In the genomic region with DNA sequence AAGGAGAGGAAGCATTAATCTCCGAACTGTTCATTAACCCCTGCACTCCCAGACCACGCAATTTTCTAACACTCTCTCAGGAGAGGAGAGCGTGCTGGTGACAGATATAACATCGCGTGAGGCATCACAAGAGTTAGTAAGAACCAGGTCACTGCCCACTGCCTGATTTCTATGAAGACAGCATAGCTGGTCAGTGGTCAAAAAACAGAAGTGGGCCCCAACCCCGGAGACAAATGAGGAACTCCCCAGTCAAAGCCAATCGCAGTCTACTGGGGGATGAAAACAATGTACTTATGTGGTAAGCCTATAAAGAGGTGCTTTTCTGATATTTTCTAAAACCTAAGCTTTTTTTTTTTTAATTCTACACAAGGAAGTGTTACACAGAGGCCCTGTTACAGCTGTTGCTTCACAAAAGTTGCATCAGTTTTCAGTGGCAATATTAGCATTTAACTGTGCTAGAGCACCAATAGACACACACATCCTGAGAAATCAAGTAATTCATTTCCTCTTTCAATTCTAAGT, we compare ENCODE assay signal across 9 cellular contexts.
DNase-seq lines count a peak whose midpoint lies in the region; ATAC-seq and TF ChIP-seq lines count a peak whose summit lies in the region.
"Had no signal": no experiment of that assay in that cellular context is flagged by ENCODE, and none has a peak within 500 bp of the region (broad histone marks: within the 10 kb centered on the region; RNA-seq: fewer than 3 reads in every experiment).

No MANE protein-coding gene starts in this region.

- TF ChIP-seq POLR2A in right lobe of liver (IDR thresholded peaks at IDR 0.05): no peak

- peak overlapping the region; percentile 50 for H3K27ac Mint-ChIP-seq in activated B cell treated with CpG ODN at 0.5 μM for 24 hours

- peaks cover 55% of the 10 kb centered on the region for H3K4me1 Mint-ChIP-seq in activated B cell treated with CpG ODN at 0.5 μM for 24 hours

- ATAC-seq in HG02798 (IDR thresholded peaks at IDR 0.05; ENCODE audit: poor library complexity, unreplicated experiment): peak; percentile 24
- peak; percentile 12 for ATAC-seq in activated B cell treated with CpG ODN at 0.5 μM for 24 hours (ENCODE audit: low read depth)
- ATAC-seq in right lobe of liver: peak; percentile 54 to 78 (median 65)
- ATAC-seq in HG03196 (IDR thresholded peaks at IDR 0.05; ENCODE audit: unreplicated experiment): no peak
- no peak for ATAC-seq in HG02678 (IDR thresholded peaks at IDR 0.05; ENCODE audit: unreplicated experiment)

- no peaks in the 10 kb centered on the region for H3K36me3 ChIP-seq in right lobe of liver

- H3K9me3 Mint-ChIP-seq in activated B cell treated with CpG ODN at 0.5 μM for 24 hours: no peaks in the 10 kb centered on the region

- no peak overlapping the region for H3K4me3 ChIP-seq in right lobe of liver

- POLR2A ChIA-PET in activated B cell treated with CpG ODN at 0.5 μM for 24 hours (lab: Charles Lee): interaction anchor here (0.6 to 5.9 kb wide), 17 partner anchors 11 to 254 kb away, joined by 3 to 42 read pairs (median 6); a partner anchor contains a TSS

- no peaks in the 10 kb centered on the region for H3K27me3 ChIP-seq in right lobe of liver

- intact Hi-C loops in activated B cell treated with CpG ODN at 0.5 μM for 24 hours (cut with micrococcal nuclease) (loop anchor here (2.0 to 5.0 kb wide), 4 partner anchors 41 to 241 kb away; a partner anchor contains a TSS), right lobe of liver (cut with DNase I) (no loop called here)

- no peaks in the 10 kb centered on the region for H3K9me3 ChIP-seq in right lobe of liver

- H3K4me1 ChIP-seq in right lobe of liver: peaks cover 0 to 18% (median 4%) of the 10 kb centered on the region in 4 donors

- DNase-seq in Ammon's horn (ENCODE audit: low spot score) (peak; percentile 60), activated B cell treated with CpG ODN at 0.5 μM for 24 hours (no peak), right lobe of liver (peak in 1 of 3 donors; percentile 36), dermis blood vessel endothelial cell (no peak), GM19240 (ENCODE audit: insufficient read length, low spot score) (no peak)
- DNase-seq: DMS 273 treated with DMSO at 0.1 percent for 48 hours had no signal

- no peaks in the 10 kb centered on the region for H3K27me3 Mint-ChIP-seq in activated B cell treated with CpG ODN at 0.5 μM for 24 hours

- H3K36me3 Mint-ChIP-seq in activated B cell treated with CpG ODN at 0.5 μM for 24 hours (ENCODE audit: low read depth): no peaks in the 10 kb centered on the region

- H3K4me3 Mint-ChIP-seq in activated B cell treated with CpG ODN at 0.5 μM for 24 hours: no peak overlapping the region

- CTCF ChIA-PET in activated B cell treated with CpG ODN at 0.5 μM for 24 hours (lab: Charles Lee): interaction anchor here (1.8 kb wide), 1 partner anchor 242 kb away, joined by 8 read pairs; no protein-coding TSS in a partner anchor

- WGBS in right lobe of liver (ENCODE audit: insufficient coverage, low coverage, low lambda C conversion rate, missing lambda C conversion rate): 57% methylated on average over 5 of the region's 7 CpGs

- H3K27ac ChIP-seq in right lobe of liver: no peak overlapping the region

- no peak for TF ChIP-seq CTCF in activated B cell treated with CpG ODN at 0.5 μM for 24 hours (IDR thresholded peaks at IDR 0.05)
- TF ChIP-seq CTCF in right lobe of liver (IDR thresholded peaks at IDR 0.05): no peak

Comparison
In these comparisons a context has a peak if more than half of its experiments do, and no peak if none do; other contexts are left out.
1. ATAC-seq: peak in HG02798 (single experiment), activated B cell treated with CpG ODN at 0.5 μM for 24 hours (single experiment) and right lobe of liver (4 of 4); none in HG03196 (single experiment) and HG02678 (single experiment).